In the genomic region with DNA sequence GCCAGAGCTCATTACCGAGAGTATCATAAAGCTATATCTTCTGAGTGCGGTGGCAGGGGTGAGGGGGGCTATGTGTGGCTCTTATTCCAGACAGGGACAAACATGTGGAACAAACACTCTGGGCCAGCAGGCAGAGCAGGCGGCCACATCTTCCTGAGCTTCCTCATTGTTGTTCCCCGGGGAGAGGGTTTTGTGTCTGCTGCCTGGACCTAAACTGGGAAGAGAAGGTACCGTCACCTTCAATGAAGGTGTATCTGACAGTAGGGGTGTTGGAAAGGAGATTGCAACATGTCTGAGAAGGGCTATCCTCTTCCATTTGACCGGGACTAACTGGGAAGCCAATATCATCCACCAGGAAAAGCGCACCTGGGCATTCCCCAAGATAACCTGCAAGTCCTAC, we compare ENCODE assay signal across 2 cellular contexts.
TF ChIP-seq lines count a peak whose summit lies in the region.

No MANE protein-coding gene starts in this region.

TF ChIP-seq in GM23338, 12 proteins besides CTCF, POLR2A, EP300 and RAD21:
- TF ChIP-seq, protein P1, sequence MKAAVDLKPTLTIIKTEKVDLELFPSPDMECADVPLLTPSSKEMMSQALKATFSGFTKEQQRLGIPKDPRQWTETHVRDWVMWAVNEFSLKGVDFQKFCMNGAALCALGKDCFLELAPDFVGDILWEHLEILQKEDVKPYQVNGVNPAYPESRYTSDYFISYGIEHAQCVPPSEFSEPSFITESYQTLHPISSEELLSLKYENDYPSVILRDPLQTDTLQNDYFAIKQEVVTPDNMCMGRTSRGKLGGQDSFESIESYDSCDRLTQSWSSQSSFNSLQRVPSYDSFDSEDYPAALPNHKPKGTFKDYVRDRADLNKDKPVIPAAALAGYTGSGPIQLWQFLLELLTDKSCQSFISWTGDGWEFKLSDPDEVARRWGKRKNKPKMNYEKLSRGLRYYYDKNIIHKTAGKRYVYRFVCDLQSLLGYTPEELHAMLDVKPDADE (IDR thresholded peaks at IDR 0.05): no peak
- TF ChIP-seq EZH2phosphoT487 (IDR thresholded peaks at IDR 0.05; ENCODE audit: unreplicated experiment) (peak; percentile 2), EZH2 (IDR thresholded peaks at IDR 0.05; ENCODE audit: low read depth, unreplicated experiment) (peak; percentile 55)

TF ChIP-seq in H1, 55 proteins besides CTCF, POLR2A, EP300 and RAD21:
- no peak for TF ChIP-seq TEAD4 (IDR thresholded peaks at IDR 0.05; ENCODE audit: low read depth, low read length)
- TF ChIP-seq SUZ12 (IDR thresholded peaks at IDR 0.05; ENCODE audit: low read length): peak; percentile 52; the same call in 1 of the 2 replicates
- peak; percentile 73 for TF ChIP-seq EZH2 (IDR thresholded peaks at IDR 0.05; ENCODE audit: low read depth, low read length, severe bottlenecking)
- no peak for TF ChIP-seq HDAC6 (IDR thresholded peaks at IDR 0.05; ENCODE audit: low read depth, low read length)
